ENCODE assay signal across 1 cellular context in genomic region chr7:47354831-47355541, GRCh38.
TF ChIP-seq lines count a peak whose summit lies in the region.

No MANE protein-coding gene starts in this region.

TF ChIP-seq in WTC11, 78 proteins besides CTCF, POLR2A, EP300 and RAD21 (continued from another document):
- no peak for TF ChIP-seq HMGXB4 (CRISPR knock-in tag; IDR thresholded peaks at IDR 0.05)
- no peak for TF ChIP-seq JAZF1 (CRISPR knock-in tag; IDR thresholded peaks at IDR 0.05)
- no peak for TF ChIP-seq TP53 (CRISPR knock-in tag; IDR thresholded peaks at IDR 0.05)
- TF ChIP-seq ARID4B (CRISPR knock-in tag; IDR thresholded peaks at IDR 0.05; ENCODE audit: borderline replicate concordance): no peak
- no peak for TF ChIP-seq CDX4 (CRISPR knock-in tag; IDR thresholded peaks at IDR 0.05; ENCODE audit: borderline replicate concordance)
- no peak for TF ChIP-seq TEAD4 (CRISPR knock-in tag; IDR thresholded peaks at IDR 0.05)
- TF ChIP-seq ZNF396 (CRISPR knock-in tag; IDR thresholded peaks at IDR 0.05; ENCODE audit: borderline replicate concordance): no peak
- no peak for TF ChIP-seq MAX (CRISPR knock-in tag; IDR thresholded peaks at IDR 0.05)
- TF ChIP-seq CREM (CRISPR knock-in tag; IDR thresholded peaks at IDR 0.05): no peak
- TF ChIP-seq AR (CRISPR knock-in tag; IDR thresholded peaks at IDR 0.05): no peak
- no peak for TF ChIP-seq ZBTB21 (CRISPR knock-in tag; IDR thresholded peaks at IDR 0.05; ENCODE audit: borderline replicate concordance)
- TF ChIP-seq ATF3 (CRISPR knock-in tag; conservative IDR thresholded peaks at IDR 0.05): no peak
- TF ChIP-seq TEAD1 (CRISPR knock-in tag; IDR thresholded peaks at IDR 0.05): no peak
